14 cellular contexts compared by ENCODE assay signal in genomic region chr10:5443429-5443828, GRCh38. TPM values are rescaled to one million over a fixed set of nuclear protein-coding genes. Genes with fewer than 3 reads are reported as not detected.
DNase-seq lines count a peak whose midpoint lies in the region; ATAC-seq lines count a peak whose summit lies in the region.
"Had no signal": no experiment of that assay in that cellular context is flagged by ENCODE, and none has a peak within 500 bp of the region (broad histone marks: within the 10 kb centered on the region; RNA-seq: fewer than 3 reads in every experiment).

No MANE protein-coding gene starts in this region.

- H3K36me3 Mint-ChIP-seq in activated CD8-positive, alpha-beta memory T cell treated with anti-CD3 and anti-CD28 coated beads, Interleukin-2, amount 10 ng/mL, durations not matched to agents 7 days and 5 days: peaks cover 15% of the 10 kb centered on the region

- no peaks in the 10 kb centered on the region for H3K9me3 Mint-ChIP-seq in activated CD8-positive, alpha-beta memory T cell treated with anti-CD3 and anti-CD28 coated beads, Interleukin-2, amount 10 ng/mL, durations not matched to agents 7 days and 5 days (ENCODE audit: low read depth)

- peak overlapping the region; percentile 75 for H3K27ac Mint-ChIP-seq in activated CD8-positive, alpha-beta memory T cell treated with anti-CD3 and anti-CD28 coated beads, Interleukin-2, amount 10 ng/mL, durations not matched to agents 7 days and 5 days

- no peaks in the 10 kb centered on the region for H3K27me3 Mint-ChIP-seq in activated CD8-positive, alpha-beta memory T cell treated with anti-CD3 and anti-CD28 coated beads, Interleukin-2, amount 10 ng/mL, durations not matched to agents 7 days and 5 days

- H3K4me1 Mint-ChIP-seq in activated CD8-positive, alpha-beta memory T cell treated with anti-CD3 and anti-CD28 coated beads, Interleukin-2, amount 10 ng/mL, durations not matched to agents 7 days and 5 days: peaks cover 56% of the 10 kb centered on the region

- no peak for DNase-seq in activated CD8-positive, alpha-beta memory T cell treated with anti-CD3 and anti-CD28 coated beads, Interleukin-2, amount 10 ng/mL, durations not matched to agents 7 days and 5 days
- DNase-seq in activated CD8-positive, alpha-beta memory T cell treated with anti-CD3 and anti-CD28 coated beads, Interleukin-2, amount 50 U/mL, for 4 hours: no peak
- DNase-seq in stimulated activated naive CD8-positive, alpha-beta T cell treated with anti-CD3 and anti-CD28 coated beads, Interleukin-15, Interleukin-2, amounts not matched to agents 100 U/mL and 50 U/mL, for 24 hours: no peak
- DNase-seq in OCI-M1 (lab: John Stamatoyannopoulos, UW): no peak
- no peak for DNase-seq in NCI-H526 treated with DMSO at 0.1 percent for 48 hours (lab: John Stamatoyannopoulos, UW)
- DNase-seq in NAMALWA (ENCODE audit: low spot score): no peak
- DNase-seq: activated CD4-positive, alpha-beta T cell treated with anti-CD3 and anti-CD28 coated beads for 4 hours; mesendoderm; NK-92 treated with Interleukin-12 subunit alpha and Interleukin-12 subunit beta, amount 100 ng/mL, for 24 hours; spleen had no signal

- peak; percentile 61 for ATAC-seq in activated CD8-positive, alpha-beta memory T cell treated with anti-CD3 and anti-CD28 coated beads, Interleukin-2, amount 10 ng/mL, durations not matched to agents 7 days and 5 days
- ATAC-seq in GM21786 (IDR thresholded peaks at IDR 0.05; ENCODE audit: unreplicated experiment) (peak; percentile 77), HG03439 (IDR thresholded peaks at IDR 0.05; ENCODE audit: unreplicated experiment) (peak; percentile 76)
- ATAC-seq in stimulated activated naive CD8-positive, alpha-beta T cell treated with anti-CD3 and anti-CD28 coated beads, Interleukin-15, Interleukin-2, amounts not matched to agents 100 U/mL and 50 U/mL, for 24 hours: peak; percentile 9

- CTCF ChIA-PET in activated CD8-positive, alpha-beta memory T cell treated with anti-CD3 and anti-CD28 coated beads, Interleukin-2, amount 10 ng/mL, durations not matched to agents 7 days and 5 days (lab: Charles Lee): interaction anchor here (0.9 to 11.5 kb wide), 8 partner anchors 9 to 186 kb away, joined by 3 to 189 read pairs (median 14); no protein-coding TSS in a partner anchor

- peak overlapping the region; percentile 13 for H3K4me3 Mint-ChIP-seq in activated CD8-positive, alpha-beta memory T cell treated with anti-CD3 and anti-CD28 coated beads, Interleukin-2, amount 10 ng/mL, durations not matched to agents 7 days and 5 days

RNA-seq across cellular contexts. Expression of gene NET1, which starts 31.1 kb away (rescaled TPM):
- total RNA-seq in activated CD8-positive, alpha-beta memory T cell treated with anti-CD3 and anti-CD28 coated beads, Interleukin-2, amount 10 ng/mL, durations not matched to agents 7 days and 5 days: 10 to 100 TPM; 36.3 to 48.8 TPM

RNA-seq across cellular contexts. Expression of gene TUBAL3, which starts 38.8 kb away (rescaled TPM):
- total RNA-seq in activated CD8-positive, alpha-beta memory T cell treated with anti-CD3 and anti-CD28 coated beads, Interleukin-2, amount 10 ng/mL, durations not matched to agents 7 days and 5 days: not detected
- total RNA-seq: LHCN-M2, spleen had no signal

RNA-seq across cellular contexts. Expression of gene CALML5, which starts 55.9 kb away (rescaled TPM):
- not detected for total RNA-seq in activated CD8-positive, alpha-beta memory T cell treated with anti-CD3 and anti-CD28 coated beads, Interleukin-2, amount 10 ng/mL, durations not matched to agents 7 days and 5 days
- total RNA-seq: A673, LHCN-M2, spleen had no signal

Comparison
In these comparisons a context has a peak if more than half of its experiments do, and no peak if none do; other contexts are left out.
1. ATAC-seq: peak in every context shown above with its lines; median percentile 77 in GM21786; 76 in HG03439; 61 in activated CD8-positive, alpha-beta memory T cell treated with anti-CD3 and anti-CD28 coated beads, Interleukin-2, amount 10 ng/mL, durations not matched to agents 7 days and 5 days; 9 in stimulated activated naive CD8-positive, alpha-beta T cell treated with anti-CD3 and anti-CD28 coated beads, Interleukin-15, Interleukin-2, amounts not matched to agents 100 U/mL and 50 U/mL, for 24 hours.